31 cellular contexts compared by ENCODE assay signal in the genomic region with DNA sequence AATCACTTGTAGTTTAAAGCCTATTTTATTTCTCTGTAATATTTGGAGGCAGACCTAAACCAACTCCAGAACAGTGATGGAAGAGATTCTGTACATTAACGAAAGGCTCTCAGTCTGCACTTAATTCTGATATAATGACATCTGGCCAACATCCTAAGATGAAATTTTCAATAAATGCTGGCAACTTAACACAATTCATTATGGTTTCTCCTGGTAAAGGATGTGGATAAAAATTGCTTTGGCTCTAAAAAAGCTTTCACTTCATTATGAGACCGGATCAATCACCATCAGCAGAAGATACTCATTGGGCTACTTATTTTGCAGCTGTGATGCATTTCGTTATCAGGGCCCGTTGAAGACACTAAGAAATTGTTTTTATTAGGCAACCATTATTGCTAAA.
"Had no signal": no experiment of that assay in that cellular context is flagged by ENCODE, and none has a peak within 500 bp of the region (broad histone marks: within the 10 kb centered on the region; RNA-seq: fewer than 3 reads in every experiment).

No MANE protein-coding gene starts in this region.

- DNase-seq: activated effector memory CD4-positive, alpha-beta T cell treated with anti-CD3 and anti-CD28 coated beads, Interleukin-2, amount 50 U/mL, for 16 hours; activated effector memory CD4-positive, alpha-beta T cell treated with Interleukin-2 at 50 U/mL for 16 hours; activated gamma-delta T cell; activated gamma-delta T cell treated with Interleukin-2 at 50 U/mL for 16 hours; activated naive CD4-positive, alpha-beta T cell; activated naive CD4-positive, alpha-beta T cell treated with anti-CD3 and anti-CD28 coated beads for 36 hours; activated naive CD4-positive, alpha-beta T cell treated with anti-CD3 and anti-CD28 coated beads, Interleukin-2, amount 10 ng/mL, durations not matched to agents 7 days and 5 days; activated naive CD4-positive, alpha-beta T cell treated with anti-CD3 and anti-CD28 coated beads, Interleukin-2, amount 50 U/mL, for 16 hours; activated naive CD4-positive, alpha-beta T cell treated with Interleukin-2 at 50 U/mL for 16 hours; activated naive CD8-positive, alpha-beta T cell treated with anti-CD3 and anti-CD28 coated beads for 36 hours; activated naive CD8-positive, alpha-beta T cell treated with anti-CD3 and anti-CD28 coated beads, Interleukin-2, amount 10 ng/mL, durations not matched to agents 7 days and 5 days; activated naive CD8-positive, alpha-beta T cell treated with anti-CD3 and anti-CD28 coated beads, Interleukin-2, amount 50 U/mL, for 24 hours; activated T-cell treated with anti-CD3 and anti-CD28 coated beads, Interleukin-2, amount 50 U/mL, for 24 hours; activated T-cell treated with anti-CD3 and anti-CD28 coated beads, Interleukin-2, amount 50 U/mL, for 4 hours; activated T-cell treated with anti-CD3 and anti-CD28 coated beads, Interleukin-2, amount 50 U/mL, for 48 hours; activated T-cell treated with anti-CD3 and anti-CD28 coated beads, Interleukin-2, amount 50 U/mL, for 72 hours; adrenal gland; amniotic stem cell; amygdala; anterior cingulate cortex; aorta; body of pancreas; brain microvascular endothelial cell; caudate nucleus; central memory CD4-positive, alpha-beta T cell; cerebellar nuclear complex had no signal

- H3K27me3 ChIP-seq: adrenal gland, ascending aorta, body of pancreas, brain microvascular endothelial cell, breast epithelium had no signal

- H3K27ac ChIP-seq: adrenal gland, ascending aorta, body of pancreas, brain microvascular endothelial cell, breast epithelium, cardiac muscle cell had no signal

- H3K36me3 ChIP-seq: adrenal gland, ascending aorta, brain microvascular endothelial cell, breast epithelium, cardiac muscle cell had no signal

- H3K4me3 ChIP-seq: adrenal gland, ascending aorta, body of pancreas, breast epithelium, cardiac muscle cell had no signal

- ATAC-seq: activated naive CD4-positive, alpha-beta T cell treated with anti-CD3 and anti-CD28 coated beads, Interleukin-2, amount 50 U/mL, for 72 hours; activated naive CD8-positive, alpha-beta T cell treated with anti-CD3 and anti-CD28 coated beads, Interleukin-2, amount 50 U/mL, for 24 hours; activated T-cell treated with anti-CD3 and anti-CD28 coated beads, Interleukin-2, amount 50 U/mL, for 4 hours; activated T-cell treated with anti-CD3 and anti-CD28 coated beads, Interleukin-2, amount 50 U/mL, for 72 hours; activated T-helper 17 cell treated with anti-CD3 and anti-CD28 coated beads, Interleukin-2, amount 50 U/mL, for 72 hours; body of pancreas had no signal

- H3K4me1 ChIP-seq: adrenal gland, ascending aorta, body of pancreas, breast epithelium had no signal

- H3K9me3 ChIP-seq: adrenal gland, ascending aorta, body of pancreas, breast epithelium had no signal
